ENCODE assay signal across 18 cellular contexts in the genomic region with DNA sequence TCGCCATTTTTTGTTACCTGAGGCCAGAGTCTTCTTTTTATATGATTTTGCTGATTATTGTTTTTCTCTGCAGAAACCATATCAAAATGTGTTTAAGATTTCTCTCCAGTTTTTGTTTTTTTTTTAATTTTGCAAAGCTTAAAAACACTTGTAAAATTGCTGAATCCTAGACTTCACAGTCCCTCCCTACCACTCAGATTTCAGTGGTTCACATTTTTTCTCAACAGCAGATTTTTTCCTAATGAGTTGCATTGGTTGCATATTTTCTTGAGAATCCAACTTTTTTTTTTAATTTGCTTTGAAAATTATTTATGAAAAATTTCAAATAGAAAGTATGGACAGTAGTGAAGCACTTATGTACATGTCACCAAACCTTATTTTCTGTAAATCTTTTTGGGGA. TPM values are rescaled to one million over a fixed set of nuclear protein-coding genes. Genes with fewer than 3 reads are reported as not detected.
A peak's percentile ranks its signal among the peaks of the same experiment; 100 is the strongest.
DNase-seq lines count a peak whose midpoint lies in the region; ATAC-seq and TF ChIP-seq lines count a peak whose summit lies in the region.
"Had no signal": no experiment of that assay in that cellular context is flagged by ENCODE, and none has a peak within 500 bp of the region (broad histone marks: within the 10 kb centered on the region; RNA-seq: fewer than 3 reads in every experiment).

No MANE protein-coding gene starts in this region.

- H3K9me3 ChIP-seq in T-helper 17 cell (ENCODE audit: control insufficient read depth, low read length, poor library complexity, severe bottlenecking): no peaks in the 10 kb centered on the region
- H3K9me3 ChIP-seq in fibroblast of lung (ENCODE audit: control insufficient read depth, insufficient read depth, low read depth, low read length): no peaks in the 10 kb centered on the region
- H3K9me3 ChIP-seq: Caco-2, esophagus squamous epithelium had no signal

- ATAC-seq in T-helper 17 cell: no peak

- peak overlapping the region; percentile 26 for H3K4me2 ChIP-seq in fibroblast of lung (ENCODE audit: extremely low read depth, insufficient read depth, low read length)

- H3K4me1 Mint-ChIP-seq in activated naive CD4-positive, alpha-beta T cell treated with anti-CD3 and anti-CD28 coated beads, Interleukin-2, amount 50 U/mL, for 24 hours: peaks cover 79% of the 10 kb centered on the region
- peaks cover 49% of the 10 kb centered on the region for H3K4me1 Mint-ChIP-seq in activated naive CD4-positive, alpha-beta T cell treated with anti-CD3 and anti-CD28 coated beads, Interleukin-2, amount 10 ng/mL, durations not matched to agents 7 days and 5 days
- peaks cover 34% of the 10 kb centered on the region for H3K4me1 Mint-ChIP-seq in T-helper 17 cell

- H3K27me3 ChIP-seq in fibroblast of lung (ENCODE audit: control insufficient read depth, insufficient read depth, low read length): no peaks in the 10 kb centered on the region
- H3K27me3 ChIP-seq: esophagus squamous epithelium, hepatocyte had no signal

- peaks cover 40% of the 10 kb centered on the region for H3K79me2 ChIP-seq in fibroblast of lung (ENCODE audit: control insufficient read depth, insufficient read depth, low read length)

- H3K36me3 Mint-ChIP-seq in activated naive CD4-positive, alpha-beta T cell treated with anti-CD3 and anti-CD28 coated beads, Interleukin-2, amount 50 U/mL, for 24 hours: peaks cover 18% of the 10 kb centered on the region
- peaks cover 38% of the 10 kb centered on the region for H3K36me3 Mint-ChIP-seq in activated naive CD4-positive, alpha-beta T cell treated with anti-CD3 and anti-CD28 coated beads, Interleukin-2, amount 10 ng/mL, durations not matched to agents 7 days and 5 days
- peaks cover 3% of the 10 kb centered on the region for H3K36me3 Mint-ChIP-seq in T-helper 17 cell (ENCODE audit: low read depth)

- H4K20me1 ChIP-seq in fibroblast of lung (ENCODE audit: control insufficient read depth, extremely low read depth, insufficient read depth, low read length): no peaks in the 10 kb centered on the region

- CTCF ChIA-PET in activated naive CD4-positive, alpha-beta T cell treated with anti-CD3 and anti-CD28 coated beads, Interleukin-2, amount 10 ng/mL, durations not matched to agents 7 days and 5 days (lab: Charles Lee): no interaction called here

- H3K27ac ChIP-seq in fibroblast of lung (ENCODE audit: insufficient read depth, low read length): no peak overlapping the region
- H3K27ac ChIP-seq: esophagus squamous epithelium, hepatocyte had no signal

- in situ Hi-C loops in ACHN (cut with HindIII; ENCODE audit: low pct_ligation_motif_present, low pct_unique_long_range_greater_than_20kb, low sequenced_read_pairs): no loop called here

- TF ChIP-seq CTCF in fibroblast of lung (conservative IDR thresholded peaks at IDR 0.05 in 1 of 2, IDR thresholded peaks at IDR 0.05 in 1 of 2; ENCODE audit: low read depth in 1 of 2, low read length in 2 of 2): no peak

- peaks cover 4% of the 10 kb centered on the region for H3K36me3 ChIP-seq in fibroblast of lung (ENCODE audit: control insufficient read depth, insufficient read depth, low read length)

- no peak overlapping the region for H3K9ac ChIP-seq in fibroblast of lung (ENCODE audit: insufficient read depth, low read length)

- peaks cover 3% of the 10 kb centered on the region for H3K4me1 ChIP-seq in fibroblast of lung (ENCODE audit: control insufficient read depth, extremely low read depth, insufficient read depth, low read length)
- H3K4me1 ChIP-seq: Caco-2 had no signal

- H2AFZ ChIP-seq in fibroblast of lung (ENCODE audit: low read length): no peak overlapping the region
- H2AFZ ChIP-seq: hepatocyte had no signal

- peak overlapping the region; percentile 52 for H3K4me3 Mint-ChIP-seq in activated naive CD4-positive, alpha-beta T cell treated with anti-CD3 and anti-CD28 coated beads, Interleukin-2, amount 50 U/mL, for 24 hours
- H3K4me3 Mint-ChIP-seq in activated naive CD4-positive, alpha-beta T cell treated with anti-CD3 and anti-CD28 coated beads, Interleukin-2, amount 10 ng/mL, durations not matched to agents 7 days and 5 days: no peak overlapping the region
- no peak overlapping the region for H3K4me3 Mint-ChIP-seq in T-helper 17 cell
- H3K4me3 Mint-ChIP-seq: memory B cell, neural crest cell had no signal

- H3K4me3 ChIP-seq in fibroblast of lung (replicated peaks in 1 of 4; ENCODE audit: control extremely low read depth in 1 of 4, insufficient read depth in 1 of 4, low read depth in 3 of 4, low read length in 4 of 4): no peak overlapping the region
- H3K4me3 ChIP-seq: esophagus squamous epithelium, hepatocyte had no signal

- H3K27me3 Mint-ChIP-seq in activated naive CD4-positive, alpha-beta T cell treated with anti-CD3 and anti-CD28 coated beads, Interleukin-2, amount 50 U/mL, for 24 hours: no peaks in the 10 kb centered on the region
- no peaks in the 10 kb centered on the region for H3K27me3 Mint-ChIP-seq in activated naive CD4-positive, alpha-beta T cell treated with anti-CD3 and anti-CD28 coated beads, Interleukin-2, amount 10 ng/mL, durations not matched to agents 7 days and 5 days
- H3K27me3 Mint-ChIP-seq in T-helper 17 cell: no peaks in the 10 kb centered on the region
- H3K27me3 Mint-ChIP-seq: memory B cell; stimulated activated naive CD8-positive, alpha-beta T cell treated with anti-CD3 and anti-CD28 coated beads, Interleukin-15, amount 100 ng/mL, for 72 hours had no signal

- no peak for DNase-seq in activated naive CD4-positive, alpha-beta T cell treated with anti-CD3 and anti-CD28 coated beads, Interleukin-2, amount 10 ng/mL, durations not matched to agents 7 days and 5 days
- DNase-seq in T-helper 17 cell: no peak
- DNase-seq in fibroblast of lung (ENCODE audit: low read depth in 2 of 2): peak in 1 of 2 donors; percentile 61
- DNase-seq in stromal cell of bone marrow (ENCODE audit: low read depth): peak; percentile 39
- no peak for DNase-seq in foreskin melanocyte
- no peak for DNase-seq in ACHN
- no peak for DNase-seq in stimulated activated CD4-positive, alpha-beta T cell treated with anti-CD3 and anti-CD28 coated beads, Interleukin-2, amount 100 ng/mL, for 24 hours
- DNase-seq: Caco-2; effector CD8-positive, alpha-beta T cell; esophagus squamous epithelium; NCI-H187 treated with DMSO at 0.1 percent for 48 hours; Right ventricle myocardium superior; stimulated activated naive CD8-positive, alpha-beta T cell treated with anti-CD3 and anti-CD28 coated beads, Interleukin-15, amount 100 ng/mL, for 72 hours had no signal

- no peaks in the 10 kb centered on the region for H3K9me3 Mint-ChIP-seq in activated naive CD4-positive, alpha-beta T cell treated with anti-CD3 and anti-CD28 coated beads, Interleukin-2, amount 50 U/mL, for 24 hours
- H3K9me3 Mint-ChIP-seq in activated naive CD4-positive, alpha-beta T cell treated with anti-CD3 and anti-CD28 coated beads, Interleukin-2, amount 10 ng/mL, durations not matched to agents 7 days and 5 days: no peaks in the 10 kb centered on the region
- H3K9me3 Mint-ChIP-seq: activated naive CD4-positive, alpha-beta T cell treated with anti-CD3 and anti-CD28 coated beads, Interleukin-2, amount 50 U/mL, for 72 hours; memory B cell; neural crest cell; stimulated activated naive CD8-positive, alpha-beta T cell treated with anti-CD3 and anti-CD28 coated beads, Interleukin-15, amount 100 ng/mL, for 72 hours had no signal

- H3K27ac Mint-ChIP-seq in activated naive CD4-positive, alpha-beta T cell treated with anti-CD3 and anti-CD28 coated beads, Interleukin-2, amount 50 U/mL, for 24 hours: no peak overlapping the region
- no peak overlapping the region for H3K27ac Mint-ChIP-seq in activated naive CD4-positive, alpha-beta T cell treated with anti-CD3 and anti-CD28 coated beads, Interleukin-2, amount 10 ng/mL, durations not matched to agents 7 days and 5 days
- peak overlapping the region; percentile 77 for H3K27ac Mint-ChIP-seq in T-helper 17 cell
- H3K27ac Mint-ChIP-seq: activated naive CD4-positive, alpha-beta T cell treated with anti-CD3 and anti-CD28 coated beads, Interleukin-2, amount 50 U/mL, for 72 hours; stimulated activated naive CD8-positive, alpha-beta T cell treated with anti-CD3 and anti-CD28 coated beads, Interleukin-15, amount 100 ng/mL, for 72 hours had no signal

RNA-seq across cellular contexts. Expression of a gene that starts 5.8 kb away (rescaled TPM):
- 10 to 100 TPM; 28.4 to 34.1 TPM for total RNA-seq in T-helper 17 cell
- total RNA-seq in fibroblast of lung: 32.2 and 33.9 TPM in 2 replicates
- 35.5 and 37.6 TPM in 2 replicates for polyA plus RNA-seq in fibroblast of lung
- polyA plus RNA-seq in fibroblast of lung (2012): 19.6 and 24.6 TPM in 2 replicates
- 0.30 and 0.75 TPM in 2 replicates for polyA minus RNA-seq in fibroblast of lung (ENCODE audit: low replicate concordance)
